1 cellular context compared by ENCODE assay signal in the genomic region with DNA sequence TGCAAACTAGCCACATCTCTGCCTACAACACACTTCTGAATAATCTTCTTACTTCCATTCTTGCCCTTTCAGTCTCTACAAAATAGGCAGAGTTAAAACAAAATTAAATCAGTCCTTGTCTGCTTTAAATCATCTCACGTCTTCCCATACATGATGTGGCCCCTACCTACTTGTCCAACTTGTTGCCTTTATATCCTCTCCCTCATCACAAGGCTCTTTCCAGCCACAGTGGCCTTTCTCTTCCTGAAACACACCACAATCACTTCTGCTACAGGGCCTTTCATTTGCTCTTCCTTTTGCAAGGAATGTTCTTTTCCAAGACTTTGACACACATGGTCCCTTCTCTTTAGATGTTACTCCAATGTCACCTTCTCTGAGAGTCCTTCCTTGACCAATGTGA.
TF ChIP-seq lines count a peak whose summit lies in the region.

No MANE protein-coding gene starts in this region.

TF ChIP-seq in WTC11, 78 proteins besides CTCF, POLR2A, EP300 and RAD21 (continued from another document):
- TF ChIP-seq, protein P1, sequence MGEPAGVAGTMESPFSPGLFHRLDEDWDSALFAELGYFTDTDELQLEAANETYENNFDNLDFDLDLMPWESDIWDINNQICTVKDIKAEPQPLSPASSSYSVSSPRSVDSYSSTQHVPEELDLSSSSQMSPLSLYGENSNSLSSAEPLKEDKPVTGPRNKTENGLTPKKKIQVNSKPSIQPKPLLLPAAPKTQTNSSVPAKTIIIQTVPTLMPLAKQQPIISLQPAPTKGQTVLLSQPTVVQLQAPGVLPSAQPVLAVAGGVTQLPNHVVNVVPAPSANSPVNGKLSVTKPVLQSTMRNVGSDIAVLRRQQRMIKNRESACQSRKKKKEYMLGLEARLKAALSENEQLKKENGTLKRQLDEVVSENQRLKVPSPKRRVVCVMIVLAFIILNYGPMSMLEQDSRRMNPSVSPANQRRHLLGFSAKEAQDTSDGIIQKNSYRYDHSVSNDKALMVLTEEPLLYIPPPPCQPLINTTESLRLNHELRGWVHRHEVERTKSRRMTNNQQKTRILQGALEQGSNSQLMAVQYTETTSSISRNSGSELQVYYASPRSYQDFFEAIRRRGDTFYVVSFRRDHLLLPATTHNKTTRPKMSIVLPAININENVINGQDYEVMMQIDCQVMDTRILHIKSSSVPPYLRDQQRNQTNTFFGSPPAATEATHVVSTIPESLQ (CRISPR knock-in tag; IDR thresholded peaks at IDR 0.05), result no peak
- TF ChIP-seq GTF2I (CRISPR knock-in tag; conservative IDR thresholded peaks at IDR 0.05), result no peak
- TF ChIP-seq IRF2 (CRISPR knock-in tag; IDR thresholded peaks at IDR 0.05; ENCODE audit: borderline replicate concordance, low read depth), result no peak
- TF ChIP-seq ZNF317 (CRISPR knock-in tag; IDR thresholded peaks at IDR 0.05; ENCODE audit: borderline replicate concordance, low read depth), result no peak
- TF ChIP-seq, protein P2, sequence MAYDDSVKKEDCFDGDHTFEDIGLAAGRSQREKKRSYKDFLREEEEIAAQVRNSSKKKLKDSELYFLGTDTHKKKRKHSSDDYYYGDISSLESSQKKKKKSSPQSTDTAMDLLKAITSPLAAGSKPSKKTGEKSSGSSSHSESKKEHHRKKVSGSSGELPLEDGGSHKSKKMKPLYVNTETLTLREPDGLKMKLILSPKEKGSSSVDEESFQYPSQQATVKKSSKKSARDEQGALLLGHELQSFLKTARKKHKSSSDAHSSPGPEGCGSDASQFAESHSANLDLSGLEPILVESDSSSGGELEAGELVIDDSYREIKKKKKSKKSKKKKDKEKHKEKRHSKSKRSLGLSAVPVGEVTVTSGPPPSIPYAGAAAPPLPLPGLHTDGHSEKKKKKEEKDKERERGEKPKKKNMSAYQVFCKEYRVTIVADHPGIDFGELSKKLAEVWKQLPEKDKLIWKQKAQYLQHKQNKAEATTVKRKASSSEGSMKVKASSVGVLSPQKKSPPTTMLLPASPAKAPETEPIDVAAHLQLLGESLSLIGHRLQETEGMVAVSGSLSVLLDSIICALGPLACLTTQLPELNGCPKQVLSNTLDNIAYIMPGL (CRISPR knock-in tag; IDR thresholded peaks at IDR 0.05), result no peak
- TF ChIP-seq, protein P3, sequence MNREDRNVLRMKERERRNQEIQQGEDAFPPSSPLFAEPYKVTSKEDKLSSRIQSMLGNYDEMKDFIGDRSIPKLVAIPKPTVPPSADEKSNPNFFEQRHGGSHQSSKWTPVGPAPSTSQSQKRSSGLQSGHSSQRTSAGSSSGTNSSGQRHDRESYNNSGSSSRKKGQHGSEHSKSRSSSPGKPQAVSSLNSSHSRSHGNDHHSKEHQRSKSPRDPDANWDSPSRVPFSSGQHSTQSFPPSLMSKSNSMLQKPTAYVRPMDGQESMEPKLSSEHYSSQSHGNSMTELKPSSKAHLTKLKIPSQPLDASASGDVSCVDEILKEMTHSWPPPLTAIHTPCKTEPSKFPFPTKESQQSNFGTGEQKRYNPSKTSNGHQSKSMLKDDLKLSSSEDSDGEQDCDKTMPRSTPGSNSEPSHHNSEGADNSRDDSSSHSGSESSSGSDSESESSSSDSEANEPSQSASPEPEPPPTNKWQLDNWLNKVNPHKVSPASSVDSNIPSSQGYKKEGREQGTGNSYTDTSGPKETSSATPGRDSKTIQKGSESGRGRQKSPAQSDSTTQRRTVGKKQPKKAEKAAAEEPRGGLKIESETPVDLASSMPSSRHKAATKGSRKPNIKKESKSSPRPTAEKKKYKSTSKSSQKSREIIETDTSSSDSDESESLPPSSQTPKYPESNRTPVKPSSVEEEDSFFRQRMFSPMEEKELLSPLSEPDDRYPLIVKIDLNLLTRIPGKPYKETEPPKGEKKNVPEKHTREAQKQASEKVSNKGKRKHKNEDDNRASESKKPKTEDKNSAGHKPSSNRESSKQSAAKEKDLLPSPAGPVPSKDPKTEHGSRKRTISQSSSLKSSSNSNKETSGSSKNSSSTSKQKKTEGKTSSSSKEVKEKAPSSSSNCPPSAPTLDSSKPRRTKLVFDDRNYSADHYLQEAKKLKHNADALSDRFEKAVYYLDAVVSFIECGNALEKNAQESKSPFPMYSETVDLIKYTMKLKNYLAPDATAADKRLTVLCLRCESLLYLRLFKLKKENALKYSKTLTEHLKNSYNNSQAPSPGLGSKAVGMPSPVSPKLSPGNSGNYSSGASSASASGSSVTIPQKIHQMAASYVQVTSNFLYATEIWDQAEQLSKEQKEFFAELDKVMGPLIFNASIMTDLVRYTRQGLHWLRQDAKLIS (CRISPR knock-in tag; IDR thresholded peaks at IDR 0.05; ENCODE audit: borderline replicate concordance), result no peak
- TF ChIP-seq SP1 (CRISPR knock-in tag; conservative IDR thresholded peaks at IDR 0.05), result no peak
- no peak for TF ChIP-seq FOXJ3 (CRISPR knock-in tag; IDR thresholded peaks at IDR 0.05; ENCODE audit: borderline replicate concordance)
- no peak for TF ChIP-seq NR3C1 (CRISPR knock-in tag; conservative IDR thresholded peaks at IDR 0.05; ENCODE audit: low read depth)
- no peak for TF ChIP-seq FOXK1 (CRISPR knock-in tag; IDR thresholded peaks at IDR 0.05)
- TF ChIP-seq NFE2L1 (CRISPR knock-in tag; IDR thresholded peaks at IDR 0.05), result no peak
